ENCODE assay signal across 8 cellular contexts in genomic region chr4:75848191-75848760, GRCh38. TPM values are rescaled to one million over a fixed set of nuclear protein-coding genes. Genes with fewer than 3 reads are reported as not detected.
A peak's percentile ranks its signal among the peaks of the same experiment; 100 is the strongest.
DNase-seq lines count a peak whose midpoint lies in the region; ATAC-seq and TF ChIP-seq lines count a peak whose summit lies in the region.
"Not testable (repeated sequence)": the region's sequence is repeated elsewhere in the genome, so short reads cannot be mapped to it uniquely, and the experiment has no call there.

No MANE protein-coding gene starts in this region.

- not testable (repeated sequence) for H3K27ac ChIP-seq in lower lobe of right lung

- H3K36me3 ChIP-seq in lower lobe of right lung = not testable (repeated sequence)

- not testable (repeated sequence) for H3K9me3 ChIP-seq in lower lobe of right lung

- peaks cover 7 to 14% of the 10 kb centered on the region in 2 donors for H3K27me3 Mint-ChIP-seq in stimulated activated naive B cell treated with anti-CD40 and anti-IgM and Interleukin-4, amounts not matched to agents 10 μg/mL and 1 μg/mL and 100 μg/mL, for 72 hours

- not testable (repeated sequence) for H3K27me3 ChIP-seq in lower lobe of right lung (ENCODE audit: low read depth)

- not testable (repeated sequence) for H3K9me3 Mint-ChIP-seq in stimulated activated naive B cell treated with anti-CD40 and anti-IgM and Interleukin-4, amounts not matched to agents 10 μg/mL and 1 μg/mL and 100 μg/mL, for 72 hours

- not testable (repeated sequence) for H3K4me3 Mint-ChIP-seq in stimulated activated naive B cell treated with anti-CD40 and anti-IgM and Interleukin-4, amounts not matched to agents 10 μg/mL and 1 μg/mL and 100 μg/mL, for 72 hours

- ATAC-seq in GM21723 (IDR thresholded peaks at IDR 0.05; ENCODE audit: unreplicated experiment) (peak; percentile 86), lower lobe of right lung (peak; percentile 93 to 95)
- ATAC-seq in stimulated activated naive B cell treated with anti-CD40 and anti-IgM and Interleukin-4, amounts not matched to agents 10 μg/mL and 1 μg/mL and 100 μg/mL, for 72 hours (replicated peaks) = peak; percentile 83 to 92

- TF ChIP-seq CTCF in LNCaP clone FGC (IDR thresholded peaks at IDR 0.05; ENCODE audit: control insufficient read depth, extremely low read depth, insufficient read depth) = peak; percentile 76
- peak; percentile 68 for TF ChIP-seq CTCF in epithelial cell of esophagus (IDR thresholded peaks at IDR 0.05; ENCODE audit: insufficient read depth, low read depth, low read length, missing control alignments)
- TF ChIP-seq CTCF in lower lobe of right lung (IDR thresholded peaks at IDR 0.05) = peak; percentile 66

- H3K36me3 Mint-ChIP-seq in stimulated activated naive B cell treated with anti-CD40 and anti-IgM and Interleukin-4, amounts not matched to agents 10 μg/mL and 1 μg/mL and 100 μg/mL, for 72 hours = not testable (repeated sequence)

- H3K4me1 Mint-ChIP-seq in stimulated activated naive B cell treated with anti-CD40 and anti-IgM and Interleukin-4, amounts not matched to agents 10 μg/mL and 1 μg/mL and 100 μg/mL, for 72 hours = not testable (repeated sequence)

- DNase-seq in DMS153 treated with DMSO at 0.1 percent for 48 hours (lab: John Stamatoyannopoulos, UW; ENCODE audit: unreplicated experiment) (peak; percentile 74), LNCaP clone FGC (ENCODE audit: low read depth) (peak; percentile 73), NOMO-1 (lab: John Stamatoyannopoulos, UW; ENCODE audit: unreplicated experiment in 2 of 2) (peak; percentile 70 to 72), epithelial cell of esophagus (ENCODE audit: low read depth) (peak; percentile 87), lower lobe of right lung (peak; percentile 68)
- DNase-seq in activated CD4-positive, alpha-beta T cell treated with anti-CD3 and anti-CD28 coated beads, Interleukin-2, amount 50 U/mL, for 48 hours = peak; percentile 4 to 22
- DNase-seq in stimulated activated naive B cell treated with anti-CD40 and anti-IgM and Interleukin-4, amounts not matched to agents 10 μg/mL and 1 μg/mL and 100 μg/mL, for 72 hours = peak; percentile 9

- peaks cover 10% of the 10 kb centered on the region for H3K4me1 ChIP-seq in lower lobe of right lung

- not testable (repeated sequence) for H3K27ac Mint-ChIP-seq in stimulated activated naive B cell treated with anti-CD40 and anti-IgM and Interleukin-4, amounts not matched to agents 10 μg/mL and 1 μg/mL and 100 μg/mL, for 72 hours

- intact Hi-C loops in lower lobe of right lung (cut with DNase I) = not testable (repeated sequence)

- not testable (repeated sequence) for H3K4me3 ChIP-seq in LNCaP clone FGC (ENCODE audit: low read depth, low read length); epithelial cell of esophagus (ENCODE audit: low read length); lower lobe of right lung

RNA-seq across cellular contexts. Expression of gene PPEF2, which starts 54.0 kb away (rescaled TPM):
- not detected for total RNA-seq in lower lobe of right lung

Comparison
In these comparisons a context has a peak if more than half of its experiments do, and no peak if none do; other contexts are left out.
1. DNase-seq: peak in every context shown above with its lines; median percentile 87 in epithelial cell of esophagus; 74 in DMS153 treated with DMSO at 0.1 percent for 48 hours; 73 in LNCaP clone FGC; 71 in NOMO-1; 68 in lower lobe of right lung; 13 in activated CD4-positive, alpha-beta T cell treated with anti-CD3 and anti-CD28 coated beads, Interleukin-2, amount 50 U/mL, for 48 hours; 9 in stimulated activated naive B cell treated with anti-CD40 and anti-IgM and Interleukin-4, amounts not matched to agents 10 μg/mL and 1 μg/mL and 100 μg/mL, for 72 hours.